ENCODE assay signal across 19 cellular contexts in the genomic region with DNA sequence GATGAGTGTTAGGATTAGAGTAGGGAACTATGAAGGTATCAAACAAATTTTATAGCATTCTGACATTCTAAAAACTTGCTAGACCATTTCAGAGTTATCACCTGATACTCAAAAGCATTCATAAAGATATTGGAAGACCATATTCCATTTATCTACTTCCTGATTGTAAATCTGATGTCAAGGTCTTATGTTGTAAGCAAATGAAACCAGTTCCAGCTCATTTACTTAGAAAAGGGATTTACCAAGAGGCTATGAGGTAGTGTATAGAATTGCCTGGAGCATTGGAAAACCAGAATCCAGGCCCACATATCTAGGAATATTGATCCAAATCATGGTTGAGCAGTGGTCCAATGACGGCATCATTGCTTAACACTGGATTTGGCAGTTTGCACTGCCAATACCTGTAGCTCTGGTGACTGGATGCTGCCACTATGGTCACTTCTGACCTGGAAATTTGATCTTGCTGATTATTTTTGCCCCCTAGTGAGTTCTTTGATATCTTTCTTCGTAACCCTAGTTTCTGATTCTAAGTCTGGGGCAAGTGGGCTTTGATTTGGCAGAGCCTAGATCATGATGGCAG.
"Had no signal": no experiment of that assay in that cellular context is flagged by ENCODE, and none has a peak within 500 bp of the region (broad histone marks: within the 10 kb centered on the region; RNA-seq: fewer than 3 reads in every experiment).

No MANE protein-coding gene starts in this region.

- FAIRE-seq: endometrium had no signal

- H3K4me3 Mint-ChIP-seq: activated naive CD4-positive, alpha-beta T cell treated with anti-CD3 and anti-CD28 coated beads, Interleukin-2, amount 10 ng/mL, durations not matched to agents 7 days and 5 days; T-helper 2 cell treated with Interferon-gamma antibody and Interleukin-4, amounts not matched to agents 5 μg/mL and 100 μg/mL, for 36 hours had no signal

- DNase-seq: activated CD4-positive, alpha-beta T cell treated with anti-CD3 and anti-CD28 coated beads, Interleukin-2, amount 50 U/mL, for 4 hours; activated naive CD4-positive, alpha-beta T cell treated with anti-CD3 and anti-CD28 coated beads, Interleukin-2, amount 10 ng/mL, durations not matched to agents 7 days and 5 days; activated T-cell treated with anti-CD3 and anti-CD28 coated beads for 4 hours; adrenal gland; hypothalamus; kidney; left ventricle myocardium superior; mesenchymal stem cell; psoas muscle; spleen; stimulated activated CD4-positive, alpha-beta T cell treated with anti-CD3 and anti-CD28 coated beads, Interleukin-1b, Interleukin-23, amount 100 ng/mL, for 48 hours; stomach had no signal

- H3K4me3 ChIP-seq: adrenal gland, cardiac muscle cell, esophagus muscularis mucosa, psoas muscle, spleen, stomach, thoracic aorta had no signal

- H3K27me3 Mint-ChIP-seq: activated naive CD4-positive, alpha-beta T cell treated with anti-CD3 and anti-CD28 coated beads, Interleukin-2, amount 10 ng/mL, durations not matched to agents 7 days and 5 days had no signal

- ATAC-seq: activated CD4-positive, CD25-positive, alpha-beta regulatory T cell treated with anti-CD3 and anti-CD28 coated beads, Interleukin-2, amount 50 U/mL, for 24 hours; left ventricle myocardium superior; psoas muscle; sciatic nerve had no signal

- H3K27ac Mint-ChIP-seq: activated naive CD4-positive, alpha-beta T cell treated with anti-CD3 and anti-CD28 coated beads, Interleukin-2, amount 10 ng/mL, durations not matched to agents 7 days and 5 days had no signal
